In the genomic region with DNA sequence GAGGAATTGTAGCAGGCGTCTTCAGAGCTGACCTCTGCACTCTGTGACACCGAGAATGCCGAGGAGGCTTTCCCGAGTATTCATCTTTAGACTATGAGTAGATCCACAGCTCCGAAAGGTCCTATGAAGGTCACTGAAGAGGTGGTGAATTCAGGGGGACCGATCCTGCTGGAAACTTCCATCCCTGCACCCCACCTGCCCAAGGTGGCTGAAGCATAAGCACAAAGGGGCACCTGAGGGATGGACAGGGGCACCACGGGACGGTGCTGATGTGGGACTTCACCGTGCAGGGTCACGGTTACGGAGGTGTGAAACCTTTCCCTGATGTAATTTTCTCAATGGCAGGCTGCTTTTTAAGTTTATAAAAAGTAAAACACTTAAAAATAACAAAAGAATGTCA, we compare ENCODE assay signal across 19 cellular contexts. TPM values are rescaled to one million over a fixed set of nuclear protein-coding genes. Genes with fewer than 3 reads are reported as not detected.
DNase-seq lines count a peak whose midpoint lies in the region; ATAC-seq, FAIRE-seq and TF ChIP-seq lines count a peak whose summit lies in the region.
"Had no signal": no experiment of that assay in that cellular context is flagged by ENCODE, and none has a peak within 500 bp of the region (broad histone marks: within the 10 kb centered on the region; RNA-seq: fewer than 3 reads in every experiment).

No MANE protein-coding gene starts in this region.

- 0 out of 2 replicates have a peak, but pooled peaks cover 3% of the 10 kb centered on the region for H3F3A ChIP-seq in OCI-LY1 (ENCODE audit: insufficient read depth, low read length)

- H3K4me3 ChIP-seq in OCI-LY1 (ENCODE audit: low read depth, low read length, poor library complexity, severe bottlenecking) (no peak overlapping the region), GM12878 (no peak overlapping the region), neuronal stem cell (ENCODE audit: low read length in 2 of 2) (no peak overlapping the region), gastroesophageal sphincter (no peak overlapping the region)
- H3K4me3 ChIP-seq: GM23248 had no signal

- H3K9me2 ChIP-seq in OCI-LY1 (ENCODE audit: low read depth, low read length), result no peaks in the 10 kb centered on the region

- H3K27me3 Mint-ChIP-seq in activated naive CD4-positive, alpha-beta T cell treated with anti-CD3 and anti-CD28 coated beads for 36 hours (ENCODE audit: low read depth), result no peaks in the 10 kb centered on the region

- peaks cover 66% of the 10 kb centered on the region for H3K36me3 ChIP-seq in OCI-LY1 (ENCODE audit: insufficient read depth, low read length)
- peaks cover 28 to 41% of the 10 kb centered on the region in 2 experiments for H3K36me3 ChIP-seq in GM12878 (ENCODE audit: control insufficient read depth in 2 of 2, insufficient read depth in 2 of 2, low read length in 1 of 2)
- peaks cover 35 to 80% of the 10 kb centered on the region in 2 donors for H3K36me3 ChIP-seq in neuronal stem cell (replicated peaks in 1 of 2; ENCODE audit: control insufficient read depth in 2 of 2, insufficient read depth in 2 of 2, low read length in 2 of 2)
- H3K36me3 ChIP-seq in gastroesophageal sphincter, result peaks cover 0 to 63% of the 10 kb centered on the region in 2 donors

- H3K4me1 ChIP-seq in OCI-LY1 (ENCODE audit: insufficient read depth, low read length, severe bottlenecking) (peaks cover 26% of the 10 kb centered on the region), GM12878 (ENCODE audit: control insufficient read depth, insufficient read depth, low read length) (peaks cover 25% of the 10 kb centered on the region), neuronal stem cell (ENCODE audit: control insufficient read depth in 2 of 2, insufficient read depth in 1 of 2, low read depth in 1 of 2, low read length in 2 of 2) (peaks cover 9 to 14% of the 10 kb centered on the region in 2 donors), gastroesophageal sphincter (peaks cover 5 to 43% (median 13%) of the 10 kb centered on the region in 3 donors)

- H3K4me2 ChIP-seq in OCI-LY1 (ENCODE audit: low read length), result no peak overlapping the region
- H3K4me2 ChIP-seq in GM12878 (ENCODE audit: control insufficient read depth, insufficient read depth), result no peak overlapping the region
- no peak overlapping the region for H3K4me2 ChIP-seq in neuronal stem cell (ENCODE audit: insufficient read depth, low read length, poor library complexity, severe bottlenecking)

- CTCF ChIA-PET in activated naive CD4-positive, alpha-beta T cell treated with anti-CD3 and anti-CD28 coated beads for 36 hours (lab: Charles Lee), result interaction anchor here (0.7 to 4.9 kb wide), 11 partner anchors 8 to 204 kb away, joined by 3 to 27 read pairs (median 3); no protein-coding TSS in a partner anchor
- CTCF ChIA-PET in GM12878 (lab: Yijun Ruan, JAX), result interaction anchor here (0.8 to 8.2 kb wide), 12 partner anchors 15 to 110 kb away, joined by 3 to 92 read pairs (median 4); partner anchors contain the start of gene SLC17A9

- H2BK5ac ChIP-seq in neuronal stem cell (ENCODE audit: low read length), result no peak overlapping the region

- no peak overlapping the region for H2BK12ac ChIP-seq in neuronal stem cell (ENCODE audit: low read length)

- no peaks in the 10 kb centered on the region for H3K27me3 ChIP-seq in OCI-LY1 (ENCODE audit: insufficient read depth, low read length)
- H3K27me3 ChIP-seq in GM12878 (replicated peaks in 1 of 2; ENCODE audit: control insufficient read depth in 2 of 2, insufficient read depth in 2 of 2, low read length in 1 of 2), result no peaks in the 10 kb centered on the region
- no peaks in the 10 kb centered on the region for H3K27me3 ChIP-seq in neuronal stem cell (ENCODE audit: control insufficient read depth in 3 of 3, insufficient read depth in 3 of 3, low read depth in 1 of 3, low read length in 3 of 3)
- no peaks in the 10 kb centered on the region for H3K27me3 ChIP-seq in gastroesophageal sphincter

- H3K23ac ChIP-seq in neuronal stem cell (ENCODE audit: low read depth, low read length, poor library complexity), result peak overlapping the region; percentile 34

- H3K79me2 ChIP-seq in OCI-LY1 (ENCODE audit: insufficient read depth, low read length) (no peaks in the 10 kb centered on the region), GM12878 (ENCODE audit: control insufficient read depth, insufficient read depth, low read length) (peaks cover 2% of the 10 kb centered on the region; the same call in 1 of the 2 replicates)

- no peak overlapping the region for H2AK5ac ChIP-seq in neuronal stem cell (ENCODE audit: low read depth, low read length)

- no peak for FAIRE-seq in GM12878 (lab: Jason Lieb, UNC)
- FAIRE-seq: RCC 7860 had no signal

- TF ChIP-seq EP300 in GM12878 (IDR thresholded peaks at IDR 0.05; ENCODE audit: borderline replicate concordance in 1 of 2, control insufficient read depth in 1 of 2, low read depth in 2 of 2, low read length in 2 of 2) (no peak), gastroesophageal sphincter (IDR thresholded peaks at IDR 0.05) (no peak)

- SMC1A ChIA-PET in GM12878 (lab: Charles Lee; ENCODE audit: uncharacterized antibody, unreplicated experiment), result interaction anchor here (0.7 to 3.8 kb wide), 10 partner anchors 10 to 644 kb away, joined by 3 to 20 read pairs (median 6); no protein-coding TSS in a partner anchor

- H3K27ac Mint-ChIP-seq in activated naive CD4-positive, alpha-beta T cell treated with anti-CD3 and anti-CD28 coated beads for 36 hours, result peak overlapping the region; percentile 46
- H3K27ac Mint-ChIP-seq: HFFc6 had no signal

- H3K4me1 Mint-ChIP-seq in activated naive CD4-positive, alpha-beta T cell treated with anti-CD3 and anti-CD28 coated beads for 36 hours (ENCODE audit: low read depth), result peaks cover 29% of the 10 kb centered on the region

- no peak overlapping the region for H3K9ac ChIP-seq in OCI-LY1 (ENCODE audit: low read length)
- H3K9ac ChIP-seq in GM12878 (ENCODE audit: control insufficient read depth, insufficient read depth, low read length), result no peak overlapping the region
- H3K9ac ChIP-seq in neuronal stem cell (ENCODE audit: low read depth, low read length, poor library complexity), result no peak overlapping the region
- H3K9ac ChIP-seq: GM23248 had no signal

- peaks cover 31% of the 10 kb centered on the region for H3K36me3 Mint-ChIP-seq in activated naive CD4-positive, alpha-beta T cell treated with anti-CD3 and anti-CD28 coated beads for 36 hours (ENCODE audit: low read depth)

- H3K9me3 ChIP-seq in OCI-LY1 (ENCODE audit: low read length), result no peaks in the 10 kb centered on the region
- H3K9me3 ChIP-seq in GM12878 (replicated peaks; ENCODE audit: control insufficient read depth, insufficient read depth, low read length), result no peaks in the 10 kb centered on the region
- H3K9me3 ChIP-seq in neuronal stem cell (replicated peaks in 1 of 2; ENCODE audit: control insufficient read depth in 2 of 2, insufficient read depth in 1 of 2, low read depth in 1 of 2, low read length in 2 of 2), result no peaks in the 10 kb centered on the region
- no peaks in the 10 kb centered on the region for H3K9me3 ChIP-seq in gastroesophageal sphincter

- H3K9me3 Mint-ChIP-seq in activated naive CD4-positive, alpha-beta T cell treated with anti-CD3 and anti-CD28 coated beads for 36 hours, result no peaks in the 10 kb centered on the region
- H3K9me3 Mint-ChIP-seq: CD14-positive monocyte, HFFc6 had no signal

- in situ Hi-C loops in GM12878 (cut with MboI), result no loop called here

- ATAC-seq in GM12878 (no peak), gastroesophageal sphincter (no peak), HG02938 (IDR thresholded peaks at IDR 0.05; ENCODE audit: unreplicated experiment) (no peak)

- no peak overlapping the region for H3K14ac ChIP-seq in neuronal stem cell (ENCODE audit: low read length)

- TF ChIP-seq RAD21 in GM12878 (IDR thresholded peaks at IDR 0.05; ENCODE audit: insufficient read depth, low read depth, low read length), result no peak

- peak overlapping the region; percentile 68 for H3K27ac ChIP-seq in OCI-LY1 (ENCODE audit: low read depth, low read length, poor library complexity, severe bottlenecking)
- H3K27ac ChIP-seq in GM12878 (ENCODE audit: control insufficient read depth, insufficient read depth), result no peak overlapping the region
- no peak overlapping the region for H3K27ac ChIP-seq in neuronal stem cell (replicated peaks; ENCODE audit: low read length)
- H3K27ac ChIP-seq in gastroesophageal sphincter, result no peak overlapping the region
- H3K27ac ChIP-seq: GM23248 had no signal

- WGBS in GM12878 (ENCODE audit: insufficient coverage, insufficient replicate concordance, low lambda C conversion rate, missing lambda C conversion rate), result 97% methylated on average over 11 of the region's 11 CpGs
- WGBS in neuronal stem cell (ENCODE audit: extremely low coverage in 2 of 2, insufficient read length in 2 of 2, insufficient replicate concordance in 1 of 2), 2 donors, result no CpG with 5 or more reads among the region's 11 CpGs
- WGBS in gastroesophageal sphincter (ENCODE audit: low coverage in 1 of 2), 2 donors, result 82 to 83% methylated on average over 2 to 11 of the region's 11 CpGs

- no peak overlapping the region for H3K4ac ChIP-seq in neuronal stem cell (ENCODE audit: low read length)

- H4K20me1 ChIP-seq in OCI-LY1 (ENCODE audit: insufficient read depth, low read length) (no peaks in the 10 kb centered on the region), GM12878 (ENCODE audit: control insufficient read depth, insufficient read depth) (peaks cover 3% of the 10 kb centered on the region; the same call in 1 of the 2 replicates)

- H2BK15ac ChIP-seq in neuronal stem cell (ENCODE audit: low read length), result no peak overlapping the region

- BruUV-seq in GM12878 (replicated peaks; lab: Mats Ljungman, UMichigan), result TSS peak; percentile 23

- H4K8ac ChIP-seq in neuronal stem cell (ENCODE audit: low read depth, low read length), result no peak overlapping the region

- H3K79me1 ChIP-seq in neuronal stem cell (ENCODE audit: low read depth, low read length), result no peaks in the 10 kb centered on the region

- POLR2A ChIA-PET in GM12878 (lab: Charles Lee), result interaction anchor here (0.5 to 1.5 kb wide), 6 partner anchors 12 to 109 kb away, joined by 3 to 7 read pairs (median 4); no protein-coding TSS in a partner anchor

- intact Hi-C loops in activated naive CD4-positive, alpha-beta T cell treated with anti-CD3 and anti-CD28 coated beads for 36 hours (cut with micrococcal nuclease), result no loop called here
- intact Hi-C loops in GM12878 (cut with micrococcal nuclease; ENCODE audit: unreplicated experiment), result loop anchor here (2.0 to 5.0 kb wide), 4 partner anchors 17 to 107 kb away; partner anchors contain the start of gene SLC17A9

- H3K4me3 Mint-ChIP-seq in activated naive CD4-positive, alpha-beta T cell treated with anti-CD3 and anti-CD28 coated beads for 36 hours, result no peak overlapping the region
- H3K4me3 Mint-ChIP-seq: CD14-positive monocyte, HFFc6 had no signal

- H2AFZ ChIP-seq in OCI-LY1 (ENCODE audit: low read length) (no peak overlapping the region), GM12878 (ENCODE audit: control insufficient read depth, low read depth, low read length) (no peak overlapping the region), neuronal stem cell (ENCODE audit: low read length) (no peak overlapping the region)
- H2AFZ ChIP-seq: GM23248 had no signal

- H2BK120ac ChIP-seq in neuronal stem cell (ENCODE audit: low read depth, low read length), result no peak overlapping the region

- TF ChIP-seq CTCF in OCI-LY1 (IDR thresholded peaks at IDR 0.05; ENCODE audit: low read length) (no peak), GM12878 (IDR thresholded peaks at IDR 0.05 in 2 of 3, conservative IDR thresholded peaks at IDR 0.05 in 1 of 3; ENCODE audit: control insufficient read depth in 2 of 3, extremely low read depth in 1 of 3, insufficient read depth in 1 of 3, low read depth in 3 of 3, low read length in 3 of 3) (no peak), gastroesophageal sphincter (IDR thresholded peaks at IDR 0.05) (no peak)

- no peak overlapping the region for H4K91ac ChIP-seq in neuronal stem cell (ENCODE audit: low read depth, low read length, poor library complexity)

- no peak overlapping the region for H3K18ac ChIP-seq in neuronal stem cell (ENCODE audit: low read length)

- peak; percentile 38; the same call in 1 of the 2 replicates for TF ChIP-seq POLR2A in GM12878 (IDR thresholded peaks at IDR 0.05; ENCODE audit: low read depth, low read length)
- no peak for TF ChIP-seq POLR2A in gastroesophageal sphincter (IDR thresholded peaks at IDR 0.05)

- DNase-seq in activated naive CD4-positive, alpha-beta T cell treated with anti-CD3 and anti-CD28 coated beads for 36 hours, result no peak
- no peak for DNase-seq in activated naive CD4-positive, alpha-beta T cell (lab: John Stamatoyannopoulos, UW)
- DNase-seq in GM12878 (ENCODE audit: low read depth, low spot score) (no peak), neuronal stem cell (ENCODE audit: low spot score) (no peak), NCI-H2227 (lab: John Stamatoyannopoulos, UW; ENCODE audit: unreplicated experiment) (no peak)
- DNase-seq: Calu3, DMS79, GM23248, HFFc6, MM.1S, NCI-H187 treated with DMSO at 0.1 percent for 48 hours, NCI-H2171, NCI-H774, SIG-M5 had no signal

- RAD21 ChIA-PET in GM12878 (lab: Charles Lee; ENCODE audit: unreplicated experiment), result interaction anchor here (1.0 to 4.4 kb wide), 7 partner anchors 14 to 107 kb away, joined by 3 to 21 read pairs (median 5); no protein-coding TSS in a partner anchor

RNA-seq across cellular contexts. Expression of gene DIDO1, which starts 24.4 kb away (rescaled TPM):
- 10 to 100 TPM; 49.5 to 50.3 TPM for total RNA-seq in activated naive CD4-positive, alpha-beta T cell treated with anti-CD3 and anti-CD28 coated beads for 36 hours
- 158 and 180 TPM in 2 replicates for total RNA-seq in GM12878 (2013; cell fraction: nucleolus; rRNA removed)
- total RNA-seq in GM12878 (2014; rRNA removed) (40.9 and 41.5 TPM in 2 replicates), GM12878 (2014; rRNA removed; fragmentation: Illumina TruSeq; extraction: Trizol) (33.8 and 36.0 TPM in 2 replicates), GM12878 (2021) (52.1 and 56.4 TPM in 2 replicates), gastroesophageal sphincter (10 to 100 TPM; 49.5 to 75.8 (median 66.5) TPM)
- 21.4 TPM for polyA plus RNA-seq in GM12878 (2011; ENCODE audit: low read depth)
- polyA plus RNA-seq in GM12878 (2011; rRNA removed) (40.4 and 47.4 TPM in 2 replicates), GM12878 (2014; fragmentation: Illumina TruSeq; extraction: Trizol) (39.4 and 44.2 TPM in 2 replicates), GM12878 (2014; fragmentation: Nextera tagmentation; extraction: Ambion mirVana) (1 to 10 TPM; 5.5 to 7.8 TPM), GM12878 (2014; rRNA removed) (40.6 and 40.8 TPM in 2 replicates), GM12878 (2016; fragmentation: Nextera tagmentation; extraction: Ambion mirVana) (10 to 100 TPM; 24.7 to 28.5 TPM)
- polyA plus RNA-seq in GM12878 (2011; cell fraction: cytosol; rRNA removed), result 43.3 and 47.3 TPM in 2 replicates
- polyA plus RNA-seq in GM12878 (2011; cell fraction: nucleus; rRNA removed), result 185 and 192 TPM in 2 replicates
- polyA plus RNA-seq in GM12878 (2012), result 32.5 and 32.6 TPM in 2 replicates
- polyA minus RNA-seq in GM12878 (2011; rRNA and poly(A)+ RNA removed), result 38.1 and 42.9 TPM in 2 replicates
- 12.7 and 13.5 TPM in 2 replicates for polyA minus RNA-seq in GM12878 (2011; cell fraction: cytosol; rRNA and poly(A)+ RNA removed)
- 38.0 and 59.5 TPM in 2 replicates for polyA minus RNA-seq in GM12878 (2011; cell fraction: nucleus; rRNA and poly(A)+ RNA removed)
- 50.1 TPM for polyA plus RNA-seq in neuronal stem cell (2013, experiment 1 of 2)
- polyA plus RNA-seq in neuronal stem cell (2013, experiment 2 of 2), result 49.8 TPM

RNA-seq across cellular contexts. Expression of gene GID8, which starts 36.1 kb away (rescaled TPM):
- 10 to 100 TPM; 32.7 to 34.0 TPM for total RNA-seq in activated naive CD4-positive, alpha-beta T cell treated with anti-CD3 and anti-CD28 coated beads for 36 hours
- 16.8 and 17.6 TPM in 2 replicates for total RNA-seq in GM12878 (2013; cell fraction: nucleolus; rRNA removed)
- 21.7 and 25.2 TPM in 2 replicates for total RNA-seq in GM12878 (2014; rRNA removed)
- 21.7 and 22.7 TPM in 2 replicates for total RNA-seq in GM12878 (2014; rRNA removed; fragmentation: Illumina TruSeq; extraction: Trizol)
- 33.1 and 33.8 TPM in 2 replicates for total RNA-seq in GM12878 (2021)
- 19.1 TPM for polyA plus RNA-seq in GM12878 (2011; ENCODE audit: low read depth)
- 28.2 and 30.6 TPM in 2 replicates for polyA plus RNA-seq in GM12878 (2011; rRNA removed)
- 29.1 and 34.1 TPM in 2 replicates for polyA plus RNA-seq in GM12878 (2011; cell fraction: cytosol; rRNA removed)
- 19.5 and 22.0 TPM in 2 replicates for polyA plus RNA-seq in GM12878 (2011; cell fraction: nucleus; rRNA removed)
- 21.7 and 23.3 TPM in 2 replicates for polyA plus RNA-seq in GM12878 (2012)
- polyA plus RNA-seq in GM12878 (2014; fragmentation: Illumina TruSeq; extraction: Trizol), result 17.6 and 22.8 TPM in 2 replicates
- polyA plus RNA-seq in GM12878 (2014; fragmentation: Nextera tagmentation; extraction: Ambion mirVana), result 10 to 100 TPM; 12.0 to 13.2 TPM
- 27.9 and 29.8 TPM in 2 replicates for polyA plus RNA-seq in GM12878 (2014; rRNA removed)
- 10 to 100 TPM; 16.5 to 20.1 TPM for polyA plus RNA-seq in GM12878 (2016; fragmentation: Nextera tagmentation; extraction: Ambion mirVana)
- polyA minus RNA-seq in GM12878 (2011; rRNA and poly(A)+ RNA removed), result 26.9 and 30.9 TPM in 2 replicates
- polyA minus RNA-seq in GM12878 (2011; cell fraction: cytosol; rRNA and poly(A)+ RNA removed), result 11.3 and 11.9 TPM in 2 replicates
- polyA minus RNA-seq in GM12878 (2011; cell fraction: nucleus; rRNA and poly(A)+ RNA removed), result 7.1 and 9.1 TPM in 2 replicates
- polyA plus RNA-seq in neuronal stem cell (2013, experiment 1 of 2), result 34.3 TPM
- polyA plus RNA-seq in neuronal stem cell (2013, experiment 2 of 2), result 35.7 TPM
- 10 to 100 TPM; 23.2 to 34.8 (median 27.9) TPM for total RNA-seq in gastroesophageal sphincter

RNA-seq across cellular contexts. Expression of gene TCFL5, which starts 40.3 kb away (rescaled TPM):
- total RNA-seq in activated naive CD4-positive, alpha-beta T cell treated with anti-CD3 and anti-CD28 coated beads for 36 hours, result 1 to 10 TPM; 5.4 to 5.5 TPM
- 2.7 and 2.8 TPM in 2 replicates for total RNA-seq in GM12878 (2013; cell fraction: nucleolus; rRNA removed)
- 7.8 and 8.1 TPM in 2 replicates for total RNA-seq in GM12878 (2014; rRNA removed)
- 5.9 and 6.6 TPM in 2 replicates for total RNA-seq in GM12878 (2014; rRNA removed; fragmentation: Illumina TruSeq; extraction: Trizol)
- total RNA-seq in GM12878 (2021), result 7.3 and 8.1 TPM in 2 replicates
- 2.6 TPM for polyA plus RNA-seq in GM12878 (2011; ENCODE audit: low read depth)
- 2.5 and 3.3 TPM in 2 replicates for polyA plus RNA-seq in GM12878 (2011; rRNA removed)
- 1.5 and 1.7 TPM in 2 replicates for polyA plus RNA-seq in GM12878 (2011; cell fraction: cytosol; rRNA removed)
- polyA plus RNA-seq in GM12878 (2011; cell fraction: nucleus; rRNA removed), result 1.6 and 2.0 TPM in 2 replicates
- polyA plus RNA-seq in GM12878 (2012), result 3.2 and 4.8 TPM in 2 replicates
- polyA plus RNA-seq in GM12878 (2014; fragmentation: Illumina TruSeq; extraction: Trizol), result 5.0 and 6.3 TPM in 2 replicates
- polyA plus RNA-seq in GM12878 (2014; fragmentation: Nextera tagmentation; extraction: Ambion mirVana), result 1 to 10 TPM; 1.4 to 1.6 TPM
- 5.1 and 5.7 TPM in 2 replicates for polyA plus RNA-seq in GM12878 (2014; rRNA removed)
- under 1 TPM; 0.48 to 0.58 TPM for polyA plus RNA-seq in GM12878 (2016; fragmentation: Nextera tagmentation; extraction: Ambion mirVana)
- polyA minus RNA-seq in GM12878 (2011; rRNA and poly(A)+ RNA removed), result 1.0 and 1.5 TPM in 2 replicates
- 1.5 and 1.7 TPM in 2 replicates for polyA minus RNA-seq in GM12878 (2011; cell fraction: cytosol; rRNA and poly(A)+ RNA removed)
- polyA minus RNA-seq in GM12878 (2011; cell fraction: nucleus; rRNA and poly(A)+ RNA removed), result 0.57 and 0.60 TPM in 2 replicates
- polyA plus RNA-seq in neuronal stem cell (2013, experiment 1 of 2), result 14.5 TPM
- 15.3 TPM for polyA plus RNA-seq in neuronal stem cell (2013, experiment 2 of 2)
- 10 to 100 TPM; 12.0 to 28.9 (median 13.8) TPM for total RNA-seq in gastroesophageal sphincter

RNA-seq across cellular contexts. Expression of gene SLC17A9, which starts 50.6 kb away (rescaled TPM):
- 10 to 100 TPM; 17.4 to 20.6 TPM for total RNA-seq in activated naive CD4-positive, alpha-beta T cell treated with anti-CD3 and anti-CD28 coated beads for 36 hours
- 130 and 134 TPM in 2 replicates for total RNA-seq in GM12878 (2013; cell fraction: nucleolus; rRNA removed)
- 27.8 and 35.8 TPM in 2 replicates for total RNA-seq in GM12878 (2014; rRNA removed)
- 15.7 and 17.5 TPM in 2 replicates for total RNA-seq in GM12878 (2014; rRNA removed; fragmentation: Illumina TruSeq; extraction: Trizol)
- 60.2 and 74.1 TPM in 2 replicates for total RNA-seq in GM12878 (2021)
- polyA plus RNA-seq in GM12878 (2011; ENCODE audit: low read depth), result 18.7 TPM
- 13.0 and 22.9 TPM in 2 replicates for polyA plus RNA-seq in GM12878 (2011; rRNA removed)
- polyA plus RNA-seq in GM12878 (2011; cell fraction: cytosol; rRNA removed), result 33.9 and 65.4 TPM in 2 replicates
- polyA plus RNA-seq in GM12878 (2011; cell fraction: nucleus; rRNA removed), result 742 and 791 TPM in 2 replicates
- 52.1 and 66.9 TPM in 2 replicates for polyA plus RNA-seq in GM12878 (2012)
- 5.8 and 19.2 TPM in 2 replicates for polyA plus RNA-seq in GM12878 (2014; fragmentation: Illumina TruSeq; extraction: Trizol)
- polyA plus RNA-seq in GM12878 (2014; fragmentation: Nextera tagmentation; extraction: Ambion mirVana), result 1 to 10 TPM in 1 of 2 experiments, under 1 TPM in 1; 0.72 to 3.9 TPM
- 67.1 and 83.6 TPM in 2 replicates for polyA plus RNA-seq in GM12878 (2014; rRNA removed)
- 10 to 100 TPM; 57.9 to 67.0 TPM for polyA plus RNA-seq in GM12878 (2016; fragmentation: Nextera tagmentation; extraction: Ambion mirVana)
- polyA minus RNA-seq in GM12878 (2011; rRNA and poly(A)+ RNA removed), result 6.9 and 18.1 TPM in 2 replicates
- polyA minus RNA-seq in GM12878 (2011; cell fraction: cytosol; rRNA and poly(A)+ RNA removed), result 9.0 and 11.0 TPM in 2 replicates
- 49.8 and 62.0 TPM in 2 replicates for polyA minus RNA-seq in GM12878 (2011; cell fraction: nucleus; rRNA and poly(A)+ RNA removed)
- 1.6 TPM for polyA plus RNA-seq in neuronal stem cell (2013, experiment 1 of 2)
- 1.9 TPM for polyA plus RNA-seq in neuronal stem cell (2013, experiment 2 of 2)
- total RNA-seq in gastroesophageal sphincter, result 1 to 10 TPM; 1.3 to 4.6 (median 2.8) TPM
